In the genomic region with DNA sequence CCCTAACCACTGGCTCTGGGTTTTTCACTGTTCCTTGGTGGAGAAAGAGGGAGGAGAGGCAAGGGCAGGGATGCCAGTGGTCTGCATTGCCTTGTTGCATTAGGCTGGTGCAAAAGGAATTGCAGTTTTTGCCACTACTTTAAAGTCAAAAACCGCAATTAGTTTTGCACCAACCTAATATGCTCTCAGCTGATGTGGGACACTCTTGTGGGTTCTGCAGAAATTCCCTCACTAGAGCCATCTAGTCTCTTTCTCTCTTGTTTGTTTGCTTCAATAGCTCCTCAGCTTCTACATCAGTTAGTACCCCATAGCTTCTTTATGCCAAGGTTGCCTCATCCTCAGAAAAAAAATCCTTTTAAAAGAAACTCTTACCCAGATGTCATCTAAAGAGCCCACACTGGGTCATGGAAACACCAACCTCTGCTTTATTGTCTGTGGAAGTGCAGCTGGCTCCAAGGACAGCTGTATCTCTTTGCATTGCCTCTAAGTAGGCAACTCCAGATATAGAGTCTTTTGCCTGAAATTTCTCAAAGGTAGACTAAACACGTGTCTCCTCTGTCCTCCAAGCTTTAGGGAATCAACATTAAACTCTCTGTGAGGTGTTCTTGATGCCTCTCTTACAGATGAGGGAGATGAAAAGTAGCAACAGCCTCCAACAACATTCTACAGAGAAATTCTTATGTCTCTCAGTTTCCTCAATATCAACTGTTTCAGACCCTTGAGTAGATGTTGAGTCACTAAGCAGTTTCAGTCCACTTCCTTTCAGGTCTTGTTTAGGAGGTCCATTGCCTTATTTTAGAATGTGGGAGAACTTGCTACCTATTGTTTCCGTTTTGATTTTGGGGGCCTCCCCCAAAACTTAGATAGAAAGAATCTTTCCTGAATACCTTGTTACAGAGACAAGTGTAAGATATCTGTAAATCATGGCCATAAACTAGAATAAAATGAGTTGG, we compare ENCODE assay signal across 20 cellular contexts.
DNase-seq lines count a peak whose midpoint lies in the region; ATAC-seq, FAIRE-seq and TF ChIP-seq lines count a peak whose summit lies in the region.
"Had no signal": no experiment of that assay in that cellular context is flagged by ENCODE, and none has a peak within 500 bp of the region (broad histone marks: within the 10 kb centered on the region; RNA-seq: fewer than 3 reads in every experiment).

No MANE protein-coding gene starts in this region.

- no peak overlapping the region for H3K4me3 ChIP-seq in kidney (ENCODE audit: low read length in 2 of 2)
- no peak overlapping the region for H3K4me3 ChIP-seq in SK-N-SH (ENCODE audit: low read depth in 2 of 2, low read length in 1 of 2)
- H3K4me3 ChIP-seq in heart left ventricle: no peak overlapping the region
- H3K4me3 ChIP-seq: hepatocyte, PC-9, prostate gland had no signal

- H3F3A ChIP-seq in SK-N-SH (replicated peaks; ENCODE audit: insufficient read depth): no peaks in the 10 kb centered on the region

- FAIRE-seq in kidney (lab: Jason Lieb, UNC): no peak

- H3K4me1 ChIP-seq in kidney (ENCODE audit: control insufficient read depth in 1 of 2, insufficient read depth in 1 of 2, low read depth in 1 of 2, low read length in 2 of 2) (no peaks in the 10 kb centered on the region), SK-N-SH (ENCODE audit: control insufficient read depth in 1 of 2, insufficient read depth in 2 of 2, low read depth in 1 of 2, low read length in 1 of 2) (no peaks in the 10 kb centered on the region), heart left ventricle (no peaks in the 10 kb centered on the region)
- H3K4me1 ChIP-seq: prostate gland had no signal

- no peaks in the 10 kb centered on the region for H3K79me2 ChIP-seq in SK-N-SH (ENCODE audit: insufficient read depth)
- H3K79me2 ChIP-seq: hepatocyte had no signal

- no peaks in the 10 kb centered on the region for H3K9me3 ChIP-seq in kidney (ENCODE audit: control insufficient read depth in 1 of 2, low read length in 2 of 2)
- no peaks in the 10 kb centered on the region for H3K9me3 ChIP-seq in SK-N-SH
- no peaks in the 10 kb centered on the region for H3K9me3 ChIP-seq in heart left ventricle
- H3K9me3 ChIP-seq: prostate gland had no signal

- TF ChIP-seq EP300 in SK-N-SH (IDR thresholded peaks at IDR 0.05; ENCODE audit: borderline replicate concordance in 1 of 2, low read depth in 1 of 2, low read length in 1 of 2): no peak

- WGBS in SK-N-SH (ENCODE audit: low lambda C conversion rate): 9% methylated on average over 3 of the region's 3 CpGs
- WGBS in heart left ventricle, 4 donors: 86 to 91% (median 88%) methylated on average over 3 of the region's 3 CpGs

- H2AFZ ChIP-seq in SK-N-SH (ENCODE audit: low read depth): no peak overlapping the region
- H2AFZ ChIP-seq: hepatocyte, PC-9 had no signal

- H3K27ac ChIP-seq in kidney (ENCODE audit: low read depth in 2 of 2, low read length in 2 of 2) (no peak overlapping the region), SK-N-SH (ENCODE audit: low read depth in 2 of 2, low read length in 1 of 2) (no peak overlapping the region), heart left ventricle (no peak overlapping the region)
- H3K27ac ChIP-seq: hepatocyte, PC-9, prostate gland had no signal

- no peak for TF ChIP-seq RAD21 in SK-N-SH (IDR thresholded peaks at IDR 0.05; ENCODE audit: low read length)

- DNase-seq in GM10266 (ENCODE audit: extremely low spot score): peak; percentile 25
- no peak for DNase-seq in kidney
- no peak for DNase-seq in SK-N-SH
- no peak for DNase-seq in heart left ventricle
- DNase-seq: activated CD4-positive, CD25-positive, alpha-beta regulatory T cell; Calu3; erythroblast; HCEC 1CT; left colon; NCI-H2171 treated with DMSO at 0.1 percent for 48 hours; PC-9; stimulated activated CD4-positive, alpha-beta T cell treated with anti-CD3 and anti-CD28 coated beads, Interleukin-15, amount 100 ng/mL, for 24 hours; T-cell; trophoblast cell had no signal

- intact Hi-C loops in kidney (cut with DNase I) (no loop called here), heart left ventricle (cut with DNase I) (no loop called here)

- H3K9ac ChIP-seq in kidney (ENCODE audit: low read length in 2 of 2): no peak overlapping the region
- no peak overlapping the region for H3K9ac ChIP-seq in SK-N-SH

- ATAC-seq in GM18870 (IDR thresholded peaks at IDR 0.05; ENCODE audit: unreplicated experiment) (peak; percentile 72), GM21619 (IDR thresholded peaks at IDR 0.05; ENCODE audit: unreplicated experiment) (peak; percentile 89), HG03354 (IDR thresholded peaks at IDR 0.05; ENCODE audit: poor library complexity, severe bottlenecking, unreplicated experiment) (peak; percentile 55), GM19397 (IDR thresholded peaks at IDR 0.05; ENCODE audit: unreplicated experiment) (no peak), heart left ventricle (no peak)
- ATAC-seq: left colon, T-cell had no signal

- no peaks in the 10 kb centered on the region for H3K9me2 ChIP-seq in SK-N-SH

- TF ChIP-seq CTCF in GM10266 (IDR thresholded peaks at IDR 0.05; ENCODE audit: control insufficient read depth, insufficient read depth, low read depth, missing control alignments): no peak
- TF ChIP-seq CTCF in kidney (IDR thresholded peaks at IDR 0.05; ENCODE audit: borderline replicate concordance, extremely low read depth, insufficient read depth): no peak
- no peak for TF ChIP-seq CTCF in SK-N-SH (IDR thresholded peaks at IDR 0.05)
- TF ChIP-seq CTCF in heart left ventricle (IDR thresholded peaks at IDR 0.05): no peak

- POLR2A ChIA-PET in SK-N-SH (lab: Yijun Ruan, JAX): no interaction called here

- CTCF ChIA-PET in SK-N-SH (lab: Yijun Ruan, JAX): no interaction called here

- H3K36me3 ChIP-seq in kidney (ENCODE audit: control insufficient read depth in 1 of 2, insufficient read depth in 2 of 2, low read length in 2 of 2): no peaks in the 10 kb centered on the region
- H3K36me3 ChIP-seq in SK-N-SH (replicated peaks in 1 of 2; ENCODE audit: control insufficient read depth in 1 of 2, insufficient read depth in 2 of 2, low read length in 1 of 2): no peaks in the 10 kb centered on the region
- no peaks in the 10 kb centered on the region for H3K36me3 ChIP-seq in heart left ventricle
- H3K36me3 ChIP-seq: prostate gland had no signal

- no peaks in the 10 kb centered on the region for H3K27me3 ChIP-seq in SK-N-SH (ENCODE audit: insufficient read depth)
- H3K27me3 ChIP-seq in heart left ventricle: no peaks in the 10 kb centered on the region
- H3K27me3 ChIP-seq: hepatocyte had no signal

- H3K4me2 ChIP-seq in SK-N-SH: no peak overlapping the region
- H3K4me2 ChIP-seq: hepatocyte, PC-9 had no signal

- TF ChIP-seq POLR2A in heart left ventricle (IDR thresholded peaks at IDR 0.05): no peak

- H4K20me1 ChIP-seq in SK-N-SH (ENCODE audit: insufficient read depth): no peaks in the 10 kb centered on the region

TF ChIP-seq in SK-N-SH, 30 proteins besides CTCF, POLR2A, EP300 and RAD21 (continues in another document):
- TF ChIP-seq MXI1 (IDR thresholded peaks at IDR 0.05; ENCODE audit: low read depth, low read length) (no peak), JUND (IDR thresholded peaks at IDR 0.05) (no peak), IRF3 (IDR thresholded peaks at IDR 0.05; ENCODE audit: low read depth, low read length) (no peak), POLR2AphosphoS5 (IDR thresholded peaks at IDR 0.05; ENCODE audit: low read depth, low read length) (no peak), TAF1 (IDR thresholded peaks at IDR 0.05; ENCODE audit: borderline replicate concordance, low read depth, low read length) (no peak), FOSL2 (IDR thresholded peaks at IDR 0.05; ENCODE audit: borderline replicate concordance, low read depth) (no peak), USF2 (IDR thresholded peaks at IDR 0.05; ENCODE audit: borderline replicate concordance, low read depth, low read length) (no peak)
- TF ChIP-seq, protein P1, sequence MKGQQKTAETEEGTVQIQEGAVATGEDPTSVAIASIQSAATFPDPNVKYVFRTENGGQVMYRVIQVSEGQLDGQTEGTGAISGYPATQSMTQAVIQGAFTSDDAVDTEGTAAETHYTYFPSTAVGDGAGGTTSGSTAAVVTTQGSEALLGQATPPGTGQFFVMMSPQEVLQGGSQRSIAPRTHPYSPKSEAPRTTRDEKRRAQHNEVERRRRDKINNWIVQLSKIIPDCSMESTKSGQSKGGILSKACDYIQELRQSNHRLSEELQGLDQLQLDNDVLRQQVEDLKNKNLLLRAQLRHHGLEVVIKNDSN (IDR thresholded peaks at IDR 0.05; ENCODE audit: borderline replicate concordance, low read depth): no peak

Comparison
In these comparisons a context has a peak if more than half of its experiments do, and no peak if none do; other contexts are left out.
1. ATAC-seq: peak in GM18870 (single experiment), GM21619 (single experiment) and HG03354 (single experiment); none in GM19397 (single experiment) and heart left ventricle (0 of 4).